8 cellular contexts compared by ENCODE assay signal in genomic region chr3:130850044-130850797, GRCh38. TPM values are rescaled to one million over a fixed set of nuclear protein-coding genes. Genes with fewer than 3 reads are reported as not detected.
DNase-seq lines count a peak whose midpoint lies in the region; ATAC-seq and TF ChIP-seq lines count a peak whose summit lies in the region.

No MANE protein-coding gene starts in this region.

- ATAC-seq in HG03045 (IDR thresholded peaks at IDR 0.05; ENCODE audit: unreplicated experiment) (peak; percentile 70), left cardiac atrium (peak; percentile 88 to 94)

- no peaks in the 10 kb centered on the region for H3K27me3 ChIP-seq in WERI-Rb-1 (ENCODE audit: insufficient read depth, low read depth, severe bottlenecking)

- no peaks in the 10 kb centered on the region for H3K9me3 ChIP-seq in WERI-Rb-1 (ENCODE audit: severe bottlenecking)

- no peak overlapping the region for H3K27ac ChIP-seq in WERI-Rb-1

- intact Hi-C loops in left cardiac atrium (cut with DNase I), result no loop called here

- TF ChIP-seq CTCF in WERI-Rb-1 (IDR thresholded peaks at IDR 0.05; ENCODE audit: low read depth, low read length), result no peak

- H3K27me3 Mint-ChIP-seq in activated T-cell treated with anti-CD3 and anti-CD28 coated beads, Interleukin-2, amount 50 U/mL, for 24 hours, result peaks cover 34% of the 10 kb centered on the region

- peak overlapping the region; percentile 44 for H3K4me3 Mint-ChIP-seq in activated T-cell treated with anti-CD3 and anti-CD28 coated beads, Interleukin-2, amount 50 U/mL, for 24 hours

- H3K36me3 ChIP-seq in WERI-Rb-1, result no peaks in the 10 kb centered on the region

- peaks cover 38% of the 10 kb centered on the region for H3K4me1 Mint-ChIP-seq in activated T-cell treated with anti-CD3 and anti-CD28 coated beads, Interleukin-2, amount 50 U/mL, for 24 hours (ENCODE audit: low read depth)

- H3K4me3 ChIP-seq in WERI-Rb-1 (ENCODE audit: low read depth, low read length), result no peak overlapping the region

- peak; percentile 40 for DNase-seq in activated T-cell treated with anti-CD3 and anti-CD28 coated beads for 24 hours (ENCODE audit: low read depth)
- DNase-seq in activated T-cell treated with anti-CD3 and anti-CD28 coated beads, Interleukin-2, amount 50 U/mL, for 1 hour, result no peak
- peak; percentile 98 for DNase-seq in NCI-H226
- DNase-seq in activated T-cell treated with anti-CD3 and anti-CD28 coated beads, Interleukin-2, amount 50 U/mL, for 24 hours, result peak; percentile 48
- DNase-seq in left cardiac atrium, result peak; percentile 20
- DNase-seq in stimulated activated CD4-positive, alpha-beta T cell treated with anti-CD3 and anti-CD28 coated beads, Interleukin-4, amount 100 ng/mL, for 1 hour, result peak; percentile 33
- DNase-seq in WERI-Rb-1, result no peak

- no peaks in the 10 kb centered on the region for H3K36me3 Mint-ChIP-seq in activated T-cell treated with anti-CD3 and anti-CD28 coated beads, Interleukin-2, amount 50 U/mL, for 24 hours (ENCODE audit: low read depth)

- H3K9me3 Mint-ChIP-seq in activated T-cell treated with anti-CD3 and anti-CD28 coated beads, Interleukin-2, amount 50 U/mL, for 24 hours, result no peaks in the 10 kb centered on the region

- peak overlapping the region; percentile 47 for H3K27ac Mint-ChIP-seq in activated T-cell treated with anti-CD3 and anti-CD28 coated beads, Interleukin-2, amount 50 U/mL, for 24 hours

RNA-seq across cellular contexts. Expression of gene ATP2C1, which starts 43.7 kb away (rescaled TPM):
- 10 to 100 TPM; 51.0 to 51.9 TPM for total RNA-seq in left cardiac atrium

Comparison
In these comparisons a context has a peak if more than half of its experiments do, and no peak if none do; other contexts are left out.
1. DNase-seq: peak in activated T-cell treated with anti-CD3 and anti-CD28 coated beads for 24 hours (single experiment), NCI-H226 (single experiment), activated T-cell treated with anti-CD3 and anti-CD28 coated beads, Interleukin-2, amount 50 U/mL, for 24 hours (single experiment), left cardiac atrium (single experiment) and stimulated activated CD4-positive, alpha-beta T cell treated with anti-CD3 and anti-CD28 coated beads, Interleukin-4, amount 100 ng/mL, for 1 hour (single experiment); none in activated T-cell treated with anti-CD3 and anti-CD28 coated beads, Interleukin-2, amount 50 U/mL, for 1 hour (single experiment) and WERI-Rb-1 (single experiment).